ENCODE assay signal across 1 cellular context in the genomic region with DNA sequence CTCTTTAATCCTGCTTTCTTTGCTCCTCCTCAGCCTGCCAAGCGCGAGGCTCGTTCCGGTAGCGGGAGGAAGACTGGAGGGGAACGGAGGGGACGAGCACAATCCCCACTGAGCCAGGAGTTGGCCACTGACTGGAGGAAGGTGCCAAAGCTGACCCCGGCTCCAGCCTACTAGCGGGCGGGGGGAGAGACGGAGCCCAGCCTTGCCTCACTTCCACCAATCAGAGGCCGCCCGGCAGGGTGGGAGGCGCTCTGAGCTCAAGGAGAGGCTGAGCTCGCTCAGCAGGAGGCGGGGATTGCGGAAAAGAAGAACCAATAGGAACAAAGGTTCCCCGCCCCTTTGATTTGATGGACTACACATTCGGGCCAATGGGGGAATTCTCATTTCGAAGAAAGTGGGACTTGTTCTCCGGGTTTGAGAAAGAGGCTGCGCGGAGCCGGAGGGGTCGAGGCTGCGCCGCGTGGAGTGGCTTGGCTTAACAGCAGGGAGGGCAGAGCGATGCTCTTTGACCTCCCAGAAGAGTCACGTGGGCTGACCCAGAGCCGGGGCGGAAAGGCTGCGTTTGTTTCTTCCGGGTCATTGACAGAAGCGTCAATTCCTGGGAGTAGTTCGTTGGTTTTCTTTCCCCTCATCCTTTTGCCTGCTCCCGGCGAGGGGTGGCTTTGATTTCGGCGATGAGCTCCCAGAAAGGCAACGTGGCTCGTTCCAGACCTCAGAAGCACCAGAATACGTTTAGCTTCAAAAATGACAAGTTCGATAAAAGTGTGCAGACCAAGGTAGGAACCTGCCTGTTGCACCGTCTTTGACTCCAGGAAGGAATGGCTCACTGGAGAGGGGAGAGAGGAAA.
TF ChIP-seq lines count a peak whose summit lies in the region.

Gene ABHD17B (minus strand): TSS at position 133 of the 847 bp plus-strand sequence. CDS start 36,113 bp downstream, outside the sequence.
Gene C9orf85 (plus strand): TSS at position 579 of the 847 bp plus-strand sequence. CDS start 96 bp downstream, at position 675.

TF ChIP-seq in HepG2, 621 proteins besides CTCF, POLR2A, EP300 and RAD21 (continued from another document):
- TF ChIP-seq ZNF564 (CRISPR knock-in tag; IDR thresholded peaks at IDR 0.05) (peak; percentile 73; the same call in 1 of the 2 replicates), ZNF274 (CRISPR knock-in tag; IDR thresholded peaks at IDR 0.05) (peak; percentile 29; the same call in 1 of the 2 replicates), TSC22D2 (CRISPR knock-in tag; IDR thresholded peaks at IDR 0.05; ENCODE audit: borderline replicate concordance) (no peak; the same call in 1 of the 2 replicates), ZNF446 (CRISPR knock-in tag; IDR thresholded peaks at IDR 0.05) (peak; percentile 50; the same call in 1 of the 2 replicates), KLF12 (CRISPR knock-in tag; IDR thresholded peaks at IDR 0.05; ENCODE audit: borderline replicate concordance) (peak; percentile 18; the same call in 1 of the 2 replicates), KLF16 (CRISPR knock-in tag; IDR thresholded peaks at IDR 0.05) (peak; percentile 48 to 67; a peak in 1 of 4 replicates), ZNF33B (CRISPR knock-in tag; IDR thresholded peaks at IDR 0.05) (peak; percentile 72), ZNF773 (CRISPR knock-in tag; IDR thresholded peaks at IDR 0.05; ENCODE audit: borderline replicate concordance) (0 out of 2 replicates have a peak, but pooled peaks have one; percentile 31), ZHX2 (IDR thresholded peaks at IDR 0.05; ENCODE audit: low read depth) (no peak), ZHX2 (CRISPR knock-in tag; IDR thresholded peaks at IDR 0.05; ENCODE audit: borderline replicate concordance) (0 out of 2 replicates have a peak, but pooled peaks have one; percentile 52), ZNF3 (CRISPR knock-in tag; IDR thresholded peaks at IDR 0.05) (peak; percentile 57; the same call in 1 of the 2 replicates), MAFF (IDR thresholded peaks at IDR 0.05; ENCODE audit: low read depth, low read length) (peak; percentile 17; the same call in 1 of the 2 replicates), SATB2 (CRISPR knock-in tag; IDR thresholded peaks at IDR 0.05) (peak; percentile 94), PHF21A (CRISPR knock-in tag; IDR thresholded peaks at IDR 0.05) (peak; percentile 80; the same call in 1 of the 2 replicates), ATF7 (IDR thresholded peaks at IDR 0.05) (no peak), ATF7 (CRISPR knock-in tag; IDR thresholded peaks at IDR 0.05) (no peak), RFX3 (CRISPR knock-in tag; IDR thresholded peaks at IDR 0.05) (no peak), MYC (CRISPR knock-in tag; IDR thresholded peaks at IDR 0.05; ENCODE audit: borderline replicate concordance) (peak; percentile 93)
- TF ChIP-seq, protein P1, sequence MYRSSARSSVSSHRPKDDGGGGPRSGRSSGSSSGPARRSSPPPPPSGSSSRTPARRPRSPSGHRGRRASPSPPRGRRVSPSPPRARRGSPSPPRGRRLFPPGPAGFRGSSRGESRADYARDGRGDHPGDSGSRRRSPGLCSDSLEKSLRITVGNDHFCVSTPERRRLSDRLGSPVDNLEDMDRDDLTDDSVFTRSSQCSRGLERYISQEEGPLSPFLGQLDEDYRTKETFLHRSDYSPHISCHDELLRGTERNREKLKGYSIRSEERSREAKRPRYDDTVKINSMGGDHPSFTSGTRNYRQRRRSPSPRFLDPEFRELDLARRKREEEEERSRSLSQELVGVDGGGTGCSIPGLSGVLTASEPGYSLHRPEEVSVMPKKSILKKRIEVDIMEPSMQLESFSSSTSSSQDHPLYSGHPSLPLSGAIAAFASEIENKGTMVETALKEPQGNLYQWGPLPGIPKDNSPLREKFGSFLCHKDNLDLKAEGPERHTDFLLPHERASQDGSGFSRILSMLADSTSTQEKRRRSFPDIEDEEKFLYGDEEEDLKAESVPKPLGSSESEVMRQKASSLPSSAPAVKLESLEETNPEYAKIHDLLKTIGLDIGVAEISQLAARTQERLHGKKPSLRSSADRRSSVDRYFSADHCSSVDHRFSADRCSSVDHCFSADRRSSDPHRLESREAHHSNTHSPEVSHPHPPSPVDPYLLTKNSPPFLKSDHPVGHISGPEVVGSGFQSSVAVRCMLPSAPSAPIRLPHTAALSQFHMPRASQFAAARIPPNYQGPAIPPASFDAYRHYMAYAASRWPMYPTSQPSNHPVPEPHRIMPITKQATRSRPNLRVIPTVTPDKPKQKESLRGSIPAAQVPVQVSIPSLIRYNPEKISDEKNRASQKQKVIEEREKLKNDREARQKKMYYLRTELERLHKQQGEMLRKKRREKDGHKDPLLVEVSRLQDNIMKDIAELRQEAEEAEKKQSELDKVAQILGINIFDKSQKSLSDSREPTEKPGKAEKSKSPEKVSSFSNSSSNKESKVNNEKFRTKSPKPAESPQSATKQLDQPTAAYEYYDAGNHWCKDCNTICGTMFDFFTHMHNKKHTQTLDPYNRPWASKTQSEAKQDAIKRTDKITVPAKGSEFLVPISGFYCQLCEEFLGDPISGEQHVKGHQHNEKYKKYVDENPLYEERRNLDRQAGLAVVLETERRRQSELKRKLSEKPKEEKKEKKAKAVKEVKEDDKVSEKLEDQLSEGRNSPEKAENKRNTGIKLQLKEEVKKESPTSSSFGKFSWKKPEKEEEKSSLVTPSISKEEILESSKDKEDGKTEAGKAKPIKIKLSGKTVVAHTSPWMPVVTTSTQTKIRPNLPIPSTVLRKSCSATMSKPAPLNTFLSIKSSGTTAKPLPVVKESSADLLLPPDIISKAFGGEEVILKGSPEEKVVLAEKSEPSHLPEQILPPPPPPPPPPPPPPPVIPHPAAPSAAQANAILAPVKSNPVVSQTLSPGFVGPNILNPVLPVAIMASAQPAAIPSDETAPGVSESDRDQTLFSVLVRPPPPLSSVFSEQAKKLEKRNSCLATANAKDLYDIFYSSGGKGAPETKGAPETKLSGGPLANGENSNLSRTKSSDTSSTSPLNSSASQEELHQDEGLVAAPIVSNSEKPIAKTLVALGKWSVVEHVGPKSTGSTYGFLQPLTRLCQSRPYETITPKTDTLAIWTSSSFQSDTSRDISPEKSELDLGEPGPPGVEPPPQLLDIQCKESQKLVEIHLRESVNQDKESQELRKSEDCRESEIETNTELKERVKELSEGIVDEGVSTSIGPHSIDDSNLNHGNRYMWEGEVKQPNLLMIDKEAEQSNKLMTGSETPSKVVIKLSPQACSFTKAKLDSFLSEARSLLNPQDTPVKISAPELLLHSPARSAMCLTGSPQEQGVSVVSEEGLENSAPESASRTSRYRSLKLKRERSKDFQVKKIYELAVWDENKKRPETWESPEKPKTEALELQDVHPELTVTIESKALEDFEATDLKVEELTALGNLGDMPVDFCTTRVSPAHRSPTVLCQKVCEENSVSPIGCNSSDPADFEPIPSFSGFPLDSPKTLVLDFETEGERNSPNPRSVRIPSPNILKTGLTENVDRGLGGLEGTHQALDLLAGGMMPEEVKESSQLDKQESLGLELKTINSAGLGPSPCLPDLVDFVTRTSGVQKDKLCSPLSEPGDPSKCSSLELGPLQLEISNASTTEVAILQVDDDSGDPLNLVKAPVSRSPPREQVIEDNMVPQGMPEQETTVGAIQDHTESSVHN (CRISPR knock-in tag; IDR thresholded peaks at IDR 0.05) = no peak
- TF ChIP-seq, protein P2, sequence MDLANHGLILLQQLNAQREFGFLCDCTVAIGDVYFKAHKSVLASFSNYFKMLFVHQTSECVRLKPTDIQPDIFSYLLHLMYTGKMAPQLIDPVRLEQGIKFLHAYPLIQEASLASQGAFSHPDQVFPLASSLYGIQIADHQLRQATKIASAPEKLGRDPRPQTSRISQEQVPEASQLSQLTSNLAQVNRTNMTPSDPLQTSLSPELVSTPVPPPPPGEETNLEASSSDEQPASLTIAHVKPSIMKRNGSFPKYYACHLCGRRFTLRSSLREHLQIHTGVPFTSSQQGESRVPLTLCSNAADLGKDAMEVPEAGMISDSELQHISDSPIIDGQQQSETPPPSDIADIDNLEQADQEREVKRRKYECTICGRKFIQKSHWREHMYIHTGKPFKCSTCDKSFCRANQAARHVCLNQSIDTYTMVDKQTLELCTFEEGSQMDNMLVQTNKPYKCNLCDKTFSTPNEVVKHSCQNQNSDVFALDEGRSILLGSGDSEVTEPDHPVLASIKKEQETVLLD (CRISPR knock-in tag; IDR thresholded peaks at IDR 0.05; ENCODE audit: low read depth) = peak; percentile 93
- TF ChIP-seq, protein P3, sequence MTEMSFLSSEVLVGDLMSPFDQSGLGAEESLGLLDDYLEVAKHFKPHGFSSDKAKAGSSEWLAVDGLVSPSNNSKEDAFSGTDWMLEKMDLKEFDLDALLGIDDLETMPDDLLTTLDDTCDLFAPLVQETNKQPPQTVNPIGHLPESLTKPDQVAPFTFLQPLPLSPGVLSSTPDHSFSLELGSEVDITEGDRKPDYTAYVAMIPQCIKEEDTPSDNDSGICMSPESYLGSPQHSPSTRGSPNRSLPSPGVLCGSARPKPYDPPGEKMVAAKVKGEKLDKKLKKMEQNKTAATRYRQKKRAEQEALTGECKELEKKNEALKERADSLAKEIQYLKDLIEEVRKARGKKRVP (CRISPR knock-in tag; IDR thresholded peaks at IDR 0.05) = peak in 1 of 2 experiments; percentile 13; a peak in 2 of 4 replicates
